In the genomic region with DNA sequence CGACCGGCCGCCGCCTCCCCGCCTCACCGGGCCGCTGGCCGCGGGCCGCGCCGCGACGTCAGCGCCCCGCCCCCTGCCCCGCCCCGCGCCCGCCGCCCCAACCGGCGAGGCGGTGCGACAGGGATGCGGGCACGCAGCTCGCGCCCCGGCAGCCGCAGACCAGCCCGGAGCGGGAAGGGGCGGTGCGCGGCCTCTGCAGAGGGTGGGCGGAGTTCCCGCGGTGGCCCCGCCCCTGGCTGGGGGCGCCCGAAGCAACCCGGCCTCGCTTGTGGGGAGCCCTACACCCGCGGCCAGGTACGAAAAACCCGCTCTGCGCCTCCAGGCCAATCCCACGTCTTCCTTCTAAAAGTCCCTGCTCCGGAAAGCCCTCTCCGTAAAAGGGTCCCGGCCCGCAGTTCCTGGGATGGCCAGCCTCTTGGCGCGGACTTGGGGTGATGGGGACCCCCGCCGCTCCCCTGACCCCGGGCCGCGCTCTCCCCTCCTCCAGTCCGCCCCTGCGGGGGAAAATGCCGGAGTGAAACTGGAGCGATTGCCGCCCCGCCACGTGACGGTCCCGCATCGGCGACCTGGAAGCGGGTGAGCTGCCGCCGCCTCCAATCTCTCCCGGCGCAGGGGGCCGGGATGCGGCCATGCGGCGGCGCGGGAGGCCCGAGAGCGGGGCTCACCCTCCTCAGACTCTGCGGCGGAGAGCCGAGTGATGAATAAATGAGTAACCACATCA, we compare ENCODE assay signal across 1 cellular context.
TF ChIP-seq lines count a peak whose summit lies in the region.

A gene with protein sequence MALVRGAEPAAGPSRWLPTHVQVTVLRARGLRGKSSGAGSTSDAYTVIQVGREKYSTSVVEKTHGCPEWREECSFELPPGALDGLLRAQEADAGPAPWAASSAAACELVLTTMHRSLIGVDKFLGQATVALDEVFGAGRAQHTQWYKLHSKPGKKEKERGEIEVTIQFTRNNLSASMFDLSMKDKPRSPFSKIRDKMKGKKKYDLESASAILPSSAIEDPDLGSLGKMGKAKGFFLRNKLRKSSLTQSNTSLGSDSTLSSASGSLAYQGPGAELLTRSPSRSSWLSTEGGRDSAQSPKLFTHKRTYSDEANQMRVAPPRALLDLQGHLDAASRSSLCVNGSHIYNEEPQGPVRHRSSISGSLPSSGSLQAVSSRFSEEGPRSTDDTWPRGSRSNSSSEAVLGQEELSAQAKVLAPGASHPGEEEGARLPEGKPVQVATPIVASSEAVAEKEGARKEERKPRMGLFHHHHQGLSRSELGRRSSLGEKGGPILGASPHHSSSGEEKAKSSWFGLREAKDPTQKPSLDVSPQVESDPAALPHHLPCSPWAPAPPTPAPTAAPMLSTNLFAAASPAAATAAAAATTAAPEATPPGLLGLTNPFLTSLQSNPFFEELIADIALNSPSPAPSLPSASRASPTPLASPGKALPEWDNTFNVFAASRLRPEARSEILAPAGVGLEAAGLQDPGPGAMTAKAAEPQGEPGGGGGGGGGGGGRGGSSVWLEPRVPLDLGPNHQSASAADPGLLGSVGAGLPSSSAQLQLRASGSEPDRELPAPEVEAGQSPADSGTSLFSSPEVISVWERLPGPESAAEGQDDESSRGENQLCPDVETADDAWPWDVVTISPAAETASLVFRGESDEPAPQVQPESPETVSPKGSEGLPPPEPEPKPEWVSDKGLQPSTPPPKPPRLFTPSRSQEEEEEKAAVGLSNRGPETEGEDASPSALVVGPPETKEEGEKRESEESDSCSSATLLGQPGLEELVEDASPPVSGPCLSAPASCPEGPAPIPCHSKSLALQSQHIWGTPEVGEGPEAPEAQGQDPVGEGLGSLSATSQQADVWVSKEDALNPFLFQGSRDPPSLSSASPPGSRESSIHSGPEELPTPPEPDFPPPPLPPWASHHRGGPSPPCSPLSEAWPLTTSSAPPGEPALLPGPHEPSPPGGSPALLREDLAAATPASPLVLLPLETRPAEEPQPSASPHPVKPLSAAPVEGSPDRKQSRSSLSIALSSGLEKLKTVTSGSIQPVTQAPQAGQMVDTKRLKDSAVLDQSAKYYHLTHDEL (N-terminal part only) (minus strand): TSS at position 36 of the 721 bp plus-strand sequence. CDS start 171 bp downstream, outside the sequence.

TF ChIP-seq in HepG2, 621 proteins besides CTCF, POLR2A, EP300 and RAD21 (continued from another document and continues in another):
- TF ChIP-seq TERF1 (CRISPR knock-in tag; IDR thresholded peaks at IDR 0.05) (no peak), FOXJ3 (CRISPR knock-in tag; IDR thresholded peaks at IDR 0.05; ENCODE audit: borderline replicate concordance) (no peak), ZNF839 (CRISPR knock-in tag; IDR thresholded peaks at IDR 0.05; ENCODE audit: borderline replicate concordance) (no peak; the same call in 1 of the 2 replicates), ZNF235 (CRISPR knock-in tag; IDR thresholded peaks at IDR 0.05; ENCODE audit: borderline replicate concordance) (no peak; the same call in 1 of the 2 replicates), ELK4 (CRISPR knock-in tag; IDR thresholded peaks at IDR 0.05; ENCODE audit: borderline replicate concordance) (no peak), KAT2B (IDR thresholded peaks at IDR 0.05; ENCODE audit: borderline replicate concordance, low read depth, low read length) (no peak), BRD4 (CRISPR knock-in tag; IDR thresholded peaks at IDR 0.05) (no peak), SIN3B (IDR thresholded peaks at IDR 0.05; ENCODE audit: low read length) (no peak), CENPBD1 (CRISPR knock-in tag; IDR thresholded peaks at IDR 0.05; ENCODE audit: borderline replicate concordance, low read depth) (no peak), NR3C1 (CRISPR knock-in tag; IDR thresholded peaks at IDR 0.05) (peak; percentile 64; the same call in 1 of the 2 replicates), SRF (IDR thresholded peaks at IDR 0.05; ENCODE audit: low read depth, low read length) (no peak), ZNF713 (CRISPR knock-in tag; IDR thresholded peaks at IDR 0.05) (peak; percentile 18; the same call in 1 of the 2 replicates), ZNF616 (CRISPR knock-in tag; IDR thresholded peaks at IDR 0.05; ENCODE audit: low read depth) (no peak), ZNF274 (CRISPR knock-in tag; IDR thresholded peaks at IDR 0.05) (peak; percentile 66; the same call in 1 of the 2 replicates), ELF3 (CRISPR knock-in tag; IDR thresholded peaks at IDR 0.05) (no peak), GZF1 (CRISPR knock-in tag; IDR thresholded peaks at IDR 0.05) (0 out of 2 replicates have a peak, but pooled peaks have one; percentile 62), HIVEP1 (CRISPR knock-in tag; IDR thresholded peaks at IDR 0.05) (peak; percentile 69; the same call in 1 of the 2 replicates), USF2 (IDR thresholded peaks at IDR 0.05; ENCODE audit: low read depth, low read length) (peak; percentile 59; the same call in 1 of the 2 replicates), USF2 (CRISPR knock-in tag; IDR thresholded peaks at IDR 0.05; ENCODE audit: borderline replicate concordance) (peak; percentile 83), HOXA7 (CRISPR knock-in tag; IDR thresholded peaks at IDR 0.05) (no peak), IKZF4 (CRISPR knock-in tag; IDR thresholded peaks at IDR 0.05; ENCODE audit: borderline replicate concordance, low read depth, not compliant biosample characterization) (no peak), KLF9 (CRISPR knock-in tag; IDR thresholded peaks at IDR 0.05; ENCODE audit: low read depth) (0 out of 2 replicates have a peak, but pooled peaks have one; percentile 33), SSRP1 (CRISPR knock-in tag; IDR thresholded peaks at IDR 0.05) (no peak; the same call in 1 of the 2 replicates), SP2 (CRISPR knock-in tag; IDR thresholded peaks at IDR 0.05) (peak; percentile 51; the same call in 1 of the 2 replicates), ZNF577 (CRISPR knock-in tag; IDR thresholded peaks at IDR 0.05; ENCODE audit: borderline replicate concordance, low read depth) (no peak), ZNF121 (CRISPR knock-in tag; IDR thresholded peaks at IDR 0.05) (no peak), ZNF460 (CRISPR knock-in tag; IDR thresholded peaks at IDR 0.05; ENCODE audit: borderline replicate concordance) (no peak), HOXD1 (CRISPR knock-in tag; IDR thresholded peaks at IDR 0.05) (peak; percentile 71), ZNF557 (CRISPR knock-in tag; IDR thresholded peaks at IDR 0.05) (no peak), ZNF292 (CRISPR knock-in tag; IDR thresholded peaks at IDR 0.05; ENCODE audit: borderline replicate concordance, low read depth) (0 out of 2 replicates have a peak, but pooled peaks have one; percentile 40), AHDC1 (CRISPR knock-in tag; IDR thresholded peaks at IDR 0.05; ENCODE audit: borderline replicate concordance) (no peak), ZFX (CRISPR knock-in tag; IDR thresholded peaks at IDR 0.05; ENCODE audit: low read depth) (no peak; the same call in 1 of the 2 replicates), ZNF326 (CRISPR knock-in tag; IDR thresholded peaks at IDR 0.05; ENCODE audit: borderline replicate concordance) (no peak)
- TF ChIP-seq, protein P1, sequence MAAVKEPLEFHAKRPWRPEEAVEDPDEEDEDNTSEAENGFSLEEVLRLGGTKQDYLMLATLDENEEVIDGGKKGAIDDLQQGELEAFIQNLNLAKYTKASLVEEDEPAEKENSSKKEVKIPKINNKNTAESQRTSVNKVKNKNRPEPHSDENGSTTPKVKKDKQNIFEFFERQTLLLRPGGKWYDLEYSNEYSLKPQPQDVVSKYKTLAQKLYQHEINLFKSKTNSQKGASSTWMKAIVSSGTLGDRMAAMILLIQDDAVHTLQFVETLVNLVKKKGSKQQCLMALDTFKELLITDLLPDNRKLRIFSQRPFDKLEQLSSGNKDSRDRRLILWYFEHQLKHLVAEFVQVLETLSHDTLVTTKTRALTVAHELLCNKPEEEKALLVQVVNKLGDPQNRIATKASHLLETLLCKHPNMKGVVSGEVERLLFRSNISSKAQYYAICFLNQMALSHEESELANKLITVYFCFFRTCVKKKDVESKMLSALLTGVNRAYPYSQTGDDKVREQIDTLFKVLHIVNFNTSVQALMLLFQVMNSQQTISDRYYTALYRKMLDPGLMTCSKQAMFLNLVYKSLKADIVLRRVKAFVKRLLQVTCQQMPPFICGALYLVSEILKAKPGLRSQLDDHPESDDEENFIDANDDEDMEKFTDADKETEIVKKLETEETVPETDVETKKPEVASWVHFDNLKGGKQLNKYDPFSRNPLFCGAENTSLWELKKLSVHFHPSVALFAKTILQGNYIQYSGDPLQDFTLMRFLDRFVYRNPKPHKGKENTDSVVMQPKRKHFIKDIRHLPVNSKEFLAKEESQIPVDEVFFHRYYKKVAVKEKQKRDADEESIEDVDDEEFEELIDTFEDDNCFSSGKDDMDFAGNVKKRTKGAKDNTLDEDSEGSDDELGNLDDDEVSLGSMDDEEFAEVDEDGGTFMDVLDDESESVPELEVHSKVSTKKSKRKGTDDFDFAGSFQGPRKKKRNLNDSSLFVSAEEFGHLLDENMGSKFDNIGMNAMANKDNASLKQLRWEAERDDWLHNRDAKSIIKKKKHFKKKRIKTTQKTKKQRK (IDR thresholded peaks at IDR 0.05; ENCODE audit: low read length), result no peak
- TF ChIP-seq, protein P2, sequence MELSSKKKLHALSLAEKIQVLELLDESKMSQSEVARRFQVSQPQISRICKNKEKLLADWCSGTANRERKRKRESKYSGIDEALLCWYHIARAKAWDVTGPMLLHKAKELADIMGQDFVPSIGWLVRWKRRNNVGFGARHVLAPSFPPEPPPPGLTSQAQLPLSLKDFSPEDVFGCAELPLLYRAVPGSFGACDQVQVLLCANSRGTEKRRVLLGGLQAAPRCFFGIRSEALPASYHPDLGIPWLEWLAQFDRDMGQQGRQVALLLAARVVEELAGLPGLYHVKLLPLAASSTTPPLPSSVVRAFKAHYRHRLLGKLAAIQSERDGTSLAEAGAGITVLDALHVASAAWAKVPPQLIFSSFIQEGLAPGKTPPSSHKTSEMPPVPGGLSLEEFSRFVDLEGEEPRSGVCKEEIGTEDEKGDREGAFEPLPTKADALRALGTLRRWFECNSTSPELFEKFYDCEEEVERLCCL (CRISPR knock-in tag; IDR thresholded peaks at IDR 0.05; ENCODE audit: borderline replicate concordance), result 0 out of 2 replicates have a peak, but pooled peaks have one; percentile 72
